Comparison of ENCODE assay signal across 16 cellular contexts in the genomic region with DNA sequence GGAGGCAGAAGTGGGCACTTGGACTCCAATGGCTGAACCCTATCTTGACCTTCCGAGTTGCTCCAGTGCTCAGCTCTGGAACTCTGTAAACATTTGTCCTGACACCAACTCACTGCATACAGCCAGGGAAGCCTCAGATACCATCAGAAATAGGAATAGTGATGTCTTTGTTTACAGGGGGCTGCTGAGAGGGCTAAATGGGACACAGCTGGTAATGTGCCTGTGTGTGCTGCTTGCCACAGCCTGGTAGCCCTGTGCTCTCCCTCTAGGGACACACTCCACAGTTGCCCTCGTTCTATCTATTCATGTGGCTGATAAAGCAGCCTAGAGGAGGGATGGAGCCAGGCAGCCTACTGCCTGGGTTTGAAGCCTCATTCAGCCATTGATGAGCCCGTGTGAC.
DNase-seq lines count a peak whose midpoint lies in the region; ATAC-seq, FAIRE-seq and TF ChIP-seq lines count a peak whose summit lies in the region.
"Had no signal": no experiment of that assay in that cellular context is flagged by ENCODE, and none has a peak within 500 bp of the region (broad histone marks: within the 10 kb centered on the region; RNA-seq: fewer than 3 reads in every experiment).

No MANE protein-coding gene starts in this region.

- FAIRE-seq in A549 (lab: Jason Lieb, UNC) (no peak), astrocyte (lab: Jason Lieb, UNC) (no peak)
- FAIRE-seq: D721Med had no signal

- H3K27ac ChIP-seq in A549 (peak overlapping the region; percentile 78 to 89; a peak in 5 of 6 replicates), astrocyte (ENCODE audit: low read depth, low read length) (no peak overlapping the region), mesenchymal stem cell (ENCODE audit: low read length, poor library complexity, severe bottlenecking) (no peak overlapping the region), rectal smooth muscle tissue (ENCODE audit: low read depth, low read length) (peak overlapping the region; percentile 21)

- TF ChIP-seq CTCF in A549 (IDR thresholded peaks at IDR 0.05) (no peak), astrocyte (IDR thresholded peaks at IDR 0.05; ENCODE audit: insufficient read depth, low read depth, low read length) (no peak), endothelial cell (IDR thresholded peaks at IDR 0.05; ENCODE audit: unreplicated experiment) (no peak)

- no peak overlapping the region for H2BK5ac ChIP-seq in mesenchymal stem cell (ENCODE audit: low read depth, low read length, poor library complexity, severe bottlenecking)

- H3K9ac ChIP-seq in astrocyte (ENCODE audit: low read length) (no peak overlapping the region), mesenchymal stem cell (ENCODE audit: low read length) (no peak overlapping the region), rectal smooth muscle tissue (ENCODE audit: low read length) (no peak overlapping the region)

- ATAC-seq in A549 (no peak), GM18870 (IDR thresholded peaks at IDR 0.05; ENCODE audit: unreplicated experiment) (no peak), HG02870 (IDR thresholded peaks at IDR 0.05; ENCODE audit: unreplicated experiment) (no peak)
- ATAC-seq: CD8-positive, alpha-beta T cell; GM23338 had no signal

- H3K4me1 Mint-ChIP-seq in astrocyte (ENCODE audit: low read depth, unreplicated experiment): peaks cover 31% of the 10 kb centered on the region
- H3K4me1 Mint-ChIP-seq in endothelial cell (ENCODE audit: unreplicated experiment): peaks cover 31% of the 10 kb centered on the region

- DNase-seq in A549 (ENCODE audit: low read depth in 1 of 2, low spot score in 1 of 2) (no peak), astrocyte (ENCODE audit: low read depth) (no peak), mesenchymal stem cell (peak; percentile 50), endothelial cell (ENCODE audit: low spot score) (no peak)
- DNase-seq: CD8-positive, alpha-beta T cell; COR-L47; DND-41; GDM1; H9; IMR-90 had no signal

- H3K9me3 Mint-ChIP-seq in astrocyte (ENCODE audit: unreplicated experiment) (peaks cover 7% of the 10 kb centered on the region), endothelial cell (ENCODE audit: unreplicated experiment) (no peaks in the 10 kb centered on the region)
- H3K9me3 Mint-ChIP-seq: CD8-positive, alpha-beta T cell; GM23338; H9 had no signal

- no peak overlapping the region for H3K14ac ChIP-seq in mesenchymal stem cell (ENCODE audit: low read length in 2 of 2)

- TF ChIP-seq EP300 in A549 (IDR thresholded peaks at IDR 0.05): no peak

- peaks cover 6% of the 10 kb centered on the region for H3K79me2 ChIP-seq in astrocyte (ENCODE audit: insufficient read depth, low read length)

- no peaks in the 10 kb centered on the region for H4K20me1 ChIP-seq in astrocyte (ENCODE audit: insufficient read depth, low read length)

- H3K4me1 ChIP-seq in A549 (peaks cover 57% of the 10 kb centered on the region), astrocyte (ENCODE audit: insufficient read depth, low read length) (peaks cover 29% of the 10 kb centered on the region), mesenchymal stem cell (ENCODE audit: control insufficient read depth, insufficient read depth, low read depth, low read length) (peaks cover 23% of the 10 kb centered on the region), rectal smooth muscle tissue (ENCODE audit: control insufficient read depth, insufficient read depth, low read length) (peaks cover 29% of the 10 kb centered on the region)

- H3K23ac ChIP-seq in mesenchymal stem cell (ENCODE audit: low read length in 2 of 2): no peak overlapping the region

- peak overlapping the region; percentile 19 for H3K27ac Mint-ChIP-seq in astrocyte (ENCODE audit: unreplicated experiment)
- H3K27ac Mint-ChIP-seq in endothelial cell (ENCODE audit: unreplicated experiment): no peak overlapping the region
- H3K27ac Mint-ChIP-seq: CD14-positive monocyte; CD8-positive, alpha-beta T cell; GM23338; H9 had no signal

- no peaks in the 10 kb centered on the region for H3K27me3 Mint-ChIP-seq in astrocyte (ENCODE audit: low read depth, unreplicated experiment)
- H3K27me3 Mint-ChIP-seq in endothelial cell (ENCODE audit: unreplicated experiment): peaks cover 5% of the 10 kb centered on the region

- no peak overlapping the region for H2BK15ac ChIP-seq in mesenchymal stem cell (ENCODE audit: low read depth, poor library complexity, severe bottlenecking)

- peak overlapping the region; percentile 64 to 73 for H3K4ac ChIP-seq in mesenchymal stem cell (ENCODE audit: low read depth in 1 of 2, low read length in 2 of 2)

- H3K36me3 Mint-ChIP-seq in astrocyte (ENCODE audit: low read depth, unreplicated experiment) (peaks cover 7% of the 10 kb centered on the region), endothelial cell (ENCODE audit: low read depth, unreplicated experiment) (no peaks in the 10 kb centered on the region)
- H3K36me3 Mint-ChIP-seq: CD14-positive monocyte; CD8-positive, alpha-beta T cell had no signal

- H4K8ac ChIP-seq in mesenchymal stem cell (ENCODE audit: low read length): peak overlapping the region; percentile 66

- H2BK120ac ChIP-seq in mesenchymal stem cell (ENCODE audit: low read depth, low read length): peak overlapping the region; percentile 67

- H2AFZ ChIP-seq in astrocyte (ENCODE audit: low read depth, low read length) (no peak overlapping the region), mesenchymal stem cell (ENCODE audit: low read depth, low read length) (no peak overlapping the region)
- H2AFZ ChIP-seq: GM23338 had no signal

- H3K4me2 ChIP-seq in A549 (peak overlapping the region; percentile 53), astrocyte (ENCODE audit: low read length) (no peak overlapping the region), mesenchymal stem cell (ENCODE audit: low read length, poor library complexity, severe bottlenecking) (no peak overlapping the region)
- H3K4me2 ChIP-seq: GM23338 had no signal

- H3K18ac ChIP-seq in mesenchymal stem cell (ENCODE audit: low read depth in 1 of 2, low read length in 2 of 2): peak overlapping the region; percentile 40 to 81

- TF ChIP-seq POLR2A in A549 (IDR thresholded peaks at IDR 0.05; ENCODE audit: low read length): no peak

- peak overlapping the region; percentile 81 to 95 for H2BK12ac ChIP-seq in mesenchymal stem cell (ENCODE audit: low read length in 2 of 2)

- H3K36me3 ChIP-seq in astrocyte (ENCODE audit: insufficient read depth, low read length) (no peaks in the 10 kb centered on the region), mesenchymal stem cell (ENCODE audit: control insufficient read depth in 1 of 2, insufficient read depth in 2 of 2, low read depth in 1 of 2, low read length in 2 of 2) (no peaks in the 10 kb centered on the region), rectal smooth muscle tissue (ENCODE audit: control insufficient read depth, insufficient read depth, low read length) (no peaks in the 10 kb centered on the region)

- peak overlapping the region; percentile 70 for H2AK5ac ChIP-seq in mesenchymal stem cell (ENCODE audit: low read length, severe bottlenecking)

- H3K4me3 Mint-ChIP-seq in astrocyte (ENCODE audit: unreplicated experiment) (no peak overlapping the region), endothelial cell (ENCODE audit: unreplicated experiment) (no peak overlapping the region)
- H3K4me3 Mint-ChIP-seq: CD14-positive monocyte; CD8-positive, alpha-beta T cell; GM23338; H9 had no signal

- peaks cover under 1% of the 10 kb centered on the region; the same call in 1 of the 3 replicates for H3K9me3 ChIP-seq in A549
- H3K9me3 ChIP-seq in astrocyte (ENCODE audit: insufficient read depth, low read depth, low read length): no peaks in the 10 kb centered on the region
- peaks cover 6% of the 10 kb centered on the region for H3K9me3 ChIP-seq in mesenchymal stem cell (ENCODE audit: control insufficient read depth, low read length)

- TF ChIP-seq RAD21 in A549 (conservative IDR thresholded peaks at IDR 0.05 in 1 of 2, IDR thresholded peaks at IDR 0.05 in 1 of 2): no peak

- H3K27me3 ChIP-seq in astrocyte (ENCODE audit: insufficient read depth, low read length) (no peaks in the 10 kb centered on the region), mesenchymal stem cell (ENCODE audit: control insufficient read depth in 1 of 2, insufficient read depth in 1 of 2, low read length in 2 of 2) (peaks cover 0 to 53% of the 10 kb centered on the region in 2 experiments), rectal smooth muscle tissue (ENCODE audit: control insufficient read depth, insufficient read depth, low read length) (no peaks in the 10 kb centered on the region)

- no peaks in the 10 kb centered on the region for H3K79me1 ChIP-seq in mesenchymal stem cell (replicated peaks; ENCODE audit: low read length, poor library complexity, severe bottlenecking)

- 78% methylated on average over 3 of the region's 3 CpGs for WGBS in A549 (ENCODE audit: missing lambda C conversion rate)
- 39% methylated on average over 3 of the region's 3 CpGs for WGBS in mesenchymal stem cell

- H3K4me3 ChIP-seq in A549 (no peak overlapping the region), astrocyte (ENCODE audit: insufficient read depth, low read depth, low read length) (no peak overlapping the region), mesenchymal stem cell (ENCODE audit: insufficient read depth in 1 of 2, low read depth in 1 of 2, low read length in 2 of 2) (no peak overlapping the region), rectal smooth muscle tissue (ENCODE audit: low read length) (no peak overlapping the region)
- H3K4me3 ChIP-seq: GM23338 had no signal

- POLR2A ChIA-PET in A549 (lab: Yijun Ruan, JAX): no interaction called here

- peak overlapping the region; percentile 92 for H4K91ac ChIP-seq in mesenchymal stem cell (ENCODE audit: low read length)

- CTCF ChIA-PET in A549 (lab: Yijun Ruan, JAX): interaction anchor here (0.9 to 1.8 kb wide), 3 partner anchors 83 to 326 kb away, joined by 3 to 4 read pairs (median 3); no protein-coding TSS in a partner anchor

TF ChIP-seq in A549, 52 proteins besides CTCF, POLR2A, EP300 and RAD21 (continues in another document):
- TF ChIP-seq FOXS1 (CRISPR knock-in tag; IDR thresholded peaks at IDR 0.05) (no peak), JUN (IDR thresholded peaks at IDR 0.05) (no peak), KDM1A (IDR thresholded peaks at IDR 0.05; ENCODE audit: low read depth) (no peak), ZSCAN20 (CRISPR knock-in tag; IDR thresholded peaks at IDR 0.05) (no peak), CHD4 (IDR thresholded peaks at IDR 0.05; ENCODE audit: borderline replicate concordance) (no peak), CBX8 (IDR thresholded peaks at IDR 0.05) (no peak), ZNF302 (CRISPR knock-in tag; IDR thresholded peaks at IDR 0.05) (no peak), RNF2 (IDR thresholded peaks at IDR 0.05; ENCODE audit: borderline replicate concordance, low read depth) (no peak), ZC3H11A (IDR thresholded peaks at IDR 0.05) (no peak)

Comparison
In these comparisons a context has a peak if more than half of its experiments do, and no peak if none do; other contexts are left out.
1. H3K27ac ChIP-seq: peak in A549 (2 of 2) and rectal smooth muscle tissue (single experiment); none in astrocyte (single experiment) and mesenchymal stem cell (single experiment).